ENCODE assay signal across 10 cellular contexts in the genomic region with DNA sequence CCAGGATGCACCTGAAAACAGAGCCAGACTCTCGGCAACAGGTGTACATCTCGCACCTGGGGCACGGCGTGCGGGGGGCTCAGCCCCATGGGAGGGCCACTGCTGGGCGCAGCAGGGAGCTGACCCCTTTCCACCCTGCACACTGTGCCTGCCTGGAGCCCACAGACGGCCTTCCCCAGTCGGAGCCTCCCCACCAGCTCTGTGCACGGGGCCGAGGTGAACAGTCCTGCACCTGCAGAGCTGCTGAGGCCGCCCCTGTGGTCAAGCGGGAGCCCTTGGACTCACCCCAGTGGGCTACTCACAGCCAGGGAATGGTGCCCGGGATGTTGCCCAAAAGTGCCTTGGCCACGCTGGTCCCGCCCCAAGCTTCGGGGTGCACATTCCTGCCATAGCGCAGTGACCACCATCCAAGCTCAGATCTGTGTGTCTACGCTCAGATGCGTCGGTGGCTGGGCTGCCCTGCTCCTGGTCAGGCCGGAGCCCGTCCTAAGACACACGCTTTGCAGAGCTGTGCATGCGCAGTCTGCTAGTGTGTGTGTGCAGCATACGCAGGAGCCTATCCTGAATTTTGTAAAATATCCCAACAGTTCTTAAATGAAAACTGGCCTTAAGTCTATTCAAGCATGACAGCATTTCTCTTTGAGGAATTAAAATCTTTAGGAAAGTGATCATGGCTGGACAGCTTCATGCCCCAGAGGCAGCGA.
"Had no signal": no experiment of that assay in that cellular context is flagged by ENCODE, and none has a peak within 500 bp of the region (broad histone marks: within the 10 kb centered on the region; RNA-seq: fewer than 3 reads in every experiment).

No MANE protein-coding gene starts in this region.

- H3K27me3 ChIP-seq: ovary had no signal

- DNase-seq: activated CD8-positive, alpha-beta T cell treated with anti-CD3 and anti-CD28 coated beads for 36 hours; activated naive CD4-positive, alpha-beta T cell treated with anti-CD3 and anti-CD28 coated beads, Interleukin-2, amount 10 ng/mL, durations not matched to agents 7 days and 5 days; cerebellar nuclear complex; dermis blood vessel endothelial cell; erythroblast; immature natural killer cell; nephron progenitor cell had no signal

- H3K27ac ChIP-seq: ovary, skin epidermis had no signal

- H3K4me3 ChIP-seq: ovary, skin epidermis had no signal

- H3K36me3 ChIP-seq: ovary had no signal

- H3K9me3 ChIP-seq: ovary had no signal

- ATAC-seq: activated CD4-positive, alpha-beta T cell treated with anti-CD3 and anti-CD28 coated beads for 36 hours; activated CD8-positive, alpha-beta T cell treated with anti-CD3 and anti-CD28 coated beads for 36 hours had no signal
